ENCODE assay signal across 1 cellular context in the genomic region with DNA sequence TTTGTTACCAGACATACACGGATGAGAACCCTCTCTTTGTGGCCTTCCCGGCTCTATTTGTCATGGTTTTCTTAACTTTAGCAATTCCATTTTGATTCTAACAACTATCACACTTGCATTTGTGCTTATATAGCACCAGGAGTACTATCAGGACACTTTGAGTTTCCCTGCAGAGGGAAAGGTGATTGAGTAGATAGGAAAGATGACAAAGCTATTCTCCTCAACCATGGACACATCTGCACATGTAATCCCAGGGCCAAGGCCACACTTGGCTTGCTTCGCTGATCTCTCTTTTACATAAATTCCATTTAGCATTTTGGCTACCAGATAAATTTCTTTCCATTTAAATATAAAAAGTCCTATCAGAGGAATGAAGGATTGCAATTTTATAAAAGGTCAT.
TF ChIP-seq lines count a peak whose summit lies in the region.

No MANE protein-coding gene starts in this region.

TF ChIP-seq in K562, 482 proteins besides CTCF, POLR2A, EP300 and RAD21:
- TF ChIP-seq MAFF (IDR thresholded peaks at IDR 0.05; ENCODE audit: low read length) (peak; percentile 54; the same call in 1 of the 2 replicates), ZNF780A (CRISPR knock-in tag; IDR thresholded peaks at IDR 0.05) (no peak), PRDM10 (IDR thresholded peaks at IDR 0.05; ENCODE audit: partially characterized antibody) (no peak), MCM2 (IDR thresholded peaks at IDR 0.05; ENCODE audit: low read depth) (no peak), CBFA2T2 (conservative IDR thresholded peaks at IDR 0.05) (peak; percentile 58), CBFA2T3 (IDR thresholded peaks at IDR 0.05) (peak; percentile 69), DPF2 (IDR thresholded peaks at IDR 0.05) (peak; percentile 71; the same call in 1 of the 2 replicates), XRCC4 (IDR thresholded peaks at IDR 0.05; ENCODE audit: extremely low read depth, insufficient read depth, insufficient read length) (no peak), HDAC3 (IDR thresholded peaks at IDR 0.05; ENCODE audit: borderline replicate concordance, partially characterized antibody) (no peak), STAT5A (IDR thresholded peaks at IDR 0.05; ENCODE audit: borderline replicate concordance, low read length) (0 out of 2 replicates have a peak, but pooled peaks have one; percentile 15), TAL1 (IDR thresholded peaks at IDR 0.05) (peak; percentile 35; the same call in 1 of the 2 replicates), MAFK (IDR thresholded peaks at IDR 0.05; ENCODE audit: low read length) (peak; percentile 56), ZNF23 (CRISPR knock-in tag; IDR thresholded peaks at IDR 0.05) (no peak), RCOR1 (IDR thresholded peaks at IDR 0.05; ENCODE audit: borderline replicate concordance in 1 of 2, low read depth in 2 of 2, low read length in 2 of 2) (0 out of 4 replicates have a peak, but pooled peaks of 1 of the 2 experiments have one; percentile 10), L3MBTL2 (IDR thresholded peaks at IDR 0.05) (peak; percentile 33; the same call in 1 of the 2 replicates), OTX1 (CRISPR knock-in tag; IDR thresholded peaks at IDR 0.05) (no peak), ZNF668 (CRISPR knock-in tag; IDR thresholded peaks at IDR 0.05) (no peak), MCM3 (IDR thresholded peaks at IDR 0.05) (no peak), MNT (conservative IDR thresholded peaks at IDR 0.05) (0 out of 4 replicates have a peak, but pooled peaks of 1 of the 2 experiments have one; percentile 20), EHMT2 (IDR thresholded peaks at IDR 0.05) (0 out of 2 replicates have a peak, but pooled peaks have one; percentile 50), GATA2 (CRISPR knock-in tag; IDR thresholded peaks at IDR 0.05) (peak; percentile 70), NFE2 (IDR thresholded peaks at IDR 0.05; ENCODE audit: low read depth) (peak; percentile 89), C11orf30 (IDR thresholded peaks at IDR 0.05; ENCODE audit: low read depth) (peak; percentile 80), MEF2D (tag; conservative IDR thresholded peaks at IDR 0.05; ENCODE audit: low read depth) (no peak), CHD4 (IDR thresholded peaks at IDR 0.05; ENCODE audit: insufficient read depth, insufficient replicate concordance, low read depth, low read length, poor library complexity, severe bottlenecking) (no peak), MTA2 (IDR thresholded peaks at IDR 0.05; ENCODE audit: low read depth) (0 out of 2 replicates have a peak, but pooled peaks have one; percentile 11), ZKSCAN8 (CRISPR knock-in tag; IDR thresholded peaks at IDR 0.05) (no peak), NCOR1 (IDR thresholded peaks at IDR 0.05) (0 out of 2 replicates have a peak, but pooled peaks have one; percentile 19), SMARCA4 (IDR thresholded peaks at IDR 0.05) (peak; percentile 39; the same call in 1 of the 2 replicates), EWSR1 (IDR thresholded peaks at IDR 0.05; ENCODE audit: borderline replicate concordance, low read depth, partially characterized antibody) (no peak), TCF3 (CRISPR knock-in tag; IDR thresholded peaks at IDR 0.05) (peak; percentile 59), ARID1B (IDR thresholded peaks at IDR 0.05) (peak; percentile 71), MED1 (CRISPR knock-in tag; IDR thresholded peaks at IDR 0.05; ENCODE audit: borderline replicate concordance) (no peak), TRIM24 (IDR thresholded peaks at IDR 0.05) (peak; percentile 15 to 19; a peak in 1 of 4 replicates), ZNF316 (IDR thresholded peaks at IDR 0.05) (peak; percentile 79), ZNF79 (CRISPR knock-in tag; IDR thresholded peaks at IDR 0.05; ENCODE audit: low read depth) (no peak), MAFG (tag; conservative IDR thresholded peaks at IDR 0.05) (peak; percentile 78)
- TF ChIP-seq, protein P1, sequence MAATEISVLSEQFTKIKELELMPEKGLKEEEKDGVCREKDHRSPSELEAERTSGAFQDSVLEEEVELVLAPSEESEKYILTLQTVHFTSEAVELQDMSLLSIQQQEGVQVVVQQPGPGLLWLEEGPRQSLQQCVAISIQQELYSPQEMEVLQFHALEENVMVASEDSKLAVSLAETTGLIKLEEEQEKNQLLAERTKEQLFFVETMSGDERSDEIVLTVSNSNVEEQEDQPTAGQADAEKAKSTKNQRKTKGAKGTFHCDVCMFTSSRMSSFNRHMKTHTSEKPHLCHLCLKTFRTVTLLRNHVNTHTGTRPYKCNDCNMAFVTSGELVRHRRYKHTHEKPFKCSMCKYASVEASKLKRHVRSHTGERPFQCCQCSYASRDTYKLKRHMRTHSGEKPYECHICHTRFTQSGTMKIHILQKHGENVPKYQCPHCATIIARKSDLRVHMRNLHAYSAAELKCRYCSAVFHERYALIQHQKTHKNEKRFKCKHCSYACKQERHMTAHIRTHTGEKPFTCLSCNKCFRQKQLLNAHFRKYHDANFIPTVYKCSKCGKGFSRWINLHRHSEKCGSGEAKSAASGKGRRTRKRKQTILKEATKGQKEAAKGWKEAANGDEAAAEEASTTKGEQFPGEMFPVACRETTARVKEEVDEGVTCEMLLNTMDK (IDR thresholded peaks at IDR 0.05; ENCODE audit: borderline replicate concordance, insufficient read depth, low read depth, low read length, poor library complexity, severe bottlenecking): no peak
- TF ChIP-seq, protein P2, sequence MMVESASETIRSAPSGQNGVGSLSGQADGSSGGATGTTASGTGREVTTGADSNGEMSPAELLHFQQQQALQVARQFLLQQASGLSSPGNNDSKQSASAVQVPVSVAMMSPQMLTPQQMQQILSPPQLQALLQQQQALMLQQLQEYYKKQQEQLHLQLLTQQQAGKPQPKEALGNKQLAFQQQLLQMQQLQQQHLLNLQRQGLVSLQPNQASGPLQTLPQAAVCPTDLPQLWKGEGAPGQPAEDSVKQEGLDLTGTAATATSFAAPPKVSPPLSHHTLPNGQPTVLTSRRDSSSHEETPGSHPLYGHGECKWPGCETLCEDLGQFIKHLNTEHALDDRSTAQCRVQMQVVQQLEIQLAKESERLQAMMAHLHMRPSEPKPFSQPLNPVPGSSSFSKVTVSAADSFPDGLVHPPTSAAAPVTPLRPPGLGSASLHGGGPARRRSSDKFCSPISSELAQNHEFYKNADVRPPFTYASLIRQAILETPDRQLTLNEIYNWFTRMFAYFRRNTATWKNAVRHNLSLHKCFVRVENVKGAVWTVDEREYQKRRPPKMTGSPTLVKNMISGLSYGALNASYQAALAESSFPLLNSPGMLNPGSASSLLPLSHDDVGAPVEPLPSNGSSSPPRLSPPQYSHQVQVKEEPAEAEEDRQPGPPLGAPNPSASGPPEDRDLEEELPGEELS (CRISPR knock-in tag; IDR thresholded peaks at IDR 0.05; ENCODE audit: borderline replicate concordance): no peak
